23 cellular contexts compared by ENCODE assay signal in the genomic region with DNA sequence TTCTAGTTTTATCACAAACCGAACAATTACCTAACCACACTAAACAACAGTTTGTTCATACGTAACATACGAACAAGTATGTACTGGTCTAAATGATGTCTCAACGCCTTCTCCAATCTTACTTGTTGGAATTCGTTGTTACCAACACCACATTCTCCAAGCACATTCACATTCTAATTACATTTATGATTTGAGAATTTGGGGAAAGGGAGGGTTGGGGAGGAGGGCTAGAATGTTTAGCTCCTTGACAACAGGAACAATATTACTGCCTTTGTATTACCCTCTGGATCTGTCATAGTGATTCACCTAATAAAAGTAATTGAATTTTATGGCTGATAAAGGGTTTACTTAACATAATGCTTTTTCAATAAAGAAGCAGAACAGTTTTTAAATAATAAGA.
"Had no signal": no experiment of that assay in that cellular context is flagged by ENCODE, and none has a peak within 500 bp of the region (broad histone marks: within the 10 kb centered on the region; RNA-seq: fewer than 3 reads in every experiment).

No MANE protein-coding gene starts in this region.

- H3K4me3 ChIP-seq: dorsolateral prefrontal cortex, lower lobe of right lung, right atrium auricular region, smooth muscle cell, tibial nerve had no signal

- ATAC-seq: activated naive CD8-positive, alpha-beta T cell treated with anti-CD3 and anti-CD28 coated beads, Interleukin-2, amount 50 U/mL, for 24 hours; left lobe of liver; lower lobe of right lung; natural killer cell; T-helper 17 cell had no signal

- H3K36me3 Mint-ChIP-seq: activated naive CD4-positive, alpha-beta T cell treated with anti-CD3 and anti-CD28 coated beads, Interleukin-2, amount 10 ng/mL, durations not matched to agents 7 days and 5 days; immature natural killer cell; natural killer cell had no signal

- DNase-seq: activated CD4-positive, alpha-beta memory T cell treated with anti-CD3 and anti-CD28 coated beads, Interleukin-2, amount 10 ng/mL, durations not matched to agents 7 days and 5 days; activated CD4-positive, alpha-beta T cell treated with anti-CD3 and anti-CD28 coated beads for 1 hour; activated CD4-positive, alpha-beta T cell treated with anti-CD3 and anti-CD28 coated beads, Interleukin-2, amount 10 ng/mL, durations not matched to agents 7 days and 5 days; activated CD8-positive, alpha-beta memory T cell treated with anti-CD3 and anti-CD28 coated beads, Interleukin-2, amount 50 U/mL, for 48 hours; activated gamma-delta T cell; activated naive CD4-positive, alpha-beta T cell treated with anti-CD3 and anti-CD28 coated beads, Interleukin-2, amount 10 ng/mL, durations not matched to agents 7 days and 5 days; activated naive CD8-positive, alpha-beta T cell treated with anti-CD3 and anti-CD28 coated beads, Interleukin-2, amount 50 U/mL, for 24 hours; activated T-cell treated with anti-CD3 and anti-CD28 coated beads, Interleukin-2, amount 50 U/mL, for 24 hours; amygdala; dorsolateral prefrontal cortex; head of caudate nucleus; immature natural killer cell; lower lobe of right lung; mesendoderm; natural killer cell; stimulated activated CD4-positive, alpha-beta T cell treated with anti-CD3 and anti-CD28 coated beads, Interleukin-1b, Interleukin-23, amount 100 ng/mL, for 48 hours; stimulated activated naive CD4-positive, alpha-beta T cell; T-helper 17 cell; T1000 had no signal

- H3K27ac Mint-ChIP-seq: activated CD4-positive, alpha-beta memory T cell treated with anti-CD3 and anti-CD28 coated beads, Interleukin-2, amount 10 ng/mL, durations not matched to agents 7 days and 5 days; activated CD4-positive, alpha-beta T cell treated with anti-CD3 and anti-CD28 coated beads, Interleukin-2, amount 10 ng/mL, durations not matched to agents 7 days and 5 days; activated naive CD4-positive, alpha-beta T cell treated with anti-CD3 and anti-CD28 coated beads, Interleukin-2, amount 10 ng/mL, durations not matched to agents 7 days and 5 days; activated naive CD8-positive, alpha-beta T cell treated with anti-CD3 and anti-CD28 coated beads, Interleukin-2, amount 50 U/mL, for 24 hours; activated T-cell treated with anti-CD3 and anti-CD28 coated beads, Interleukin-2, amount 50 U/mL, for 24 hours; immature natural killer cell; natural killer cell; T-helper 17 cell had no signal

- H3K4me2 ChIP-seq: smooth muscle cell had no signal

- H3K36me3 ChIP-seq: lower lobe of right lung, right atrium auricular region, tibial nerve had no signal

- H3K9me3 ChIP-seq: lower lobe of right lung, right atrium auricular region, tibial nerve had no signal

- H3K27me3 Mint-ChIP-seq: activated CD4-positive, alpha-beta memory T cell treated with anti-CD3 and anti-CD28 coated beads, Interleukin-2, amount 10 ng/mL, durations not matched to agents 7 days and 5 days; activated CD4-positive, alpha-beta T cell treated with anti-CD3 and anti-CD28 coated beads, Interleukin-2, amount 10 ng/mL, durations not matched to agents 7 days and 5 days; activated naive CD4-positive, alpha-beta T cell treated with anti-CD3 and anti-CD28 coated beads, Interleukin-2, amount 10 ng/mL, durations not matched to agents 7 days and 5 days; activated naive CD8-positive, alpha-beta T cell treated with anti-CD3 and anti-CD28 coated beads, Interleukin-2, amount 50 U/mL, for 24 hours; activated T-cell treated with anti-CD3 and anti-CD28 coated beads, Interleukin-2, amount 50 U/mL, for 24 hours; T-helper 17 cell had no signal

- H3K9me3 Mint-ChIP-seq: activated CD4-positive, alpha-beta memory T cell treated with anti-CD3 and anti-CD28 coated beads, Interleukin-2, amount 10 ng/mL, durations not matched to agents 7 days and 5 days; activated CD4-positive, alpha-beta T cell treated with anti-CD3 and anti-CD28 coated beads, Interleukin-2, amount 10 ng/mL, durations not matched to agents 7 days and 5 days; activated naive CD4-positive, alpha-beta T cell treated with anti-CD3 and anti-CD28 coated beads, Interleukin-2, amount 10 ng/mL, durations not matched to agents 7 days and 5 days; activated T-cell treated with anti-CD3 and anti-CD28 coated beads, Interleukin-2, amount 50 U/mL, for 24 hours; immature natural killer cell; natural killer cell had no signal

- H3K27ac ChIP-seq: dorsolateral prefrontal cortex, lower lobe of right lung, right atrium auricular region, tibial nerve had no signal

- H3K4me1 ChIP-seq: lower lobe of right lung, right atrium auricular region, tibial nerve had no signal

- H3K4me3 Mint-ChIP-seq: activated CD4-positive, alpha-beta memory T cell treated with anti-CD3 and anti-CD28 coated beads, Interleukin-2, amount 10 ng/mL, durations not matched to agents 7 days and 5 days; activated CD4-positive, alpha-beta T cell treated with anti-CD3 and anti-CD28 coated beads, Interleukin-2, amount 10 ng/mL, durations not matched to agents 7 days and 5 days; activated naive CD4-positive, alpha-beta T cell treated with anti-CD3 and anti-CD28 coated beads, Interleukin-2, amount 10 ng/mL, durations not matched to agents 7 days and 5 days; activated naive CD8-positive, alpha-beta T cell treated with anti-CD3 and anti-CD28 coated beads, Interleukin-2, amount 50 U/mL, for 24 hours; activated T-cell treated with anti-CD3 and anti-CD28 coated beads, Interleukin-2, amount 50 U/mL, for 24 hours; immature natural killer cell; natural killer cell; T-helper 17 cell had no signal

- H3K27me3 ChIP-seq: dorsolateral prefrontal cortex, right atrium auricular region, tibial nerve had no signal

- H3K4me1 Mint-ChIP-seq: activated CD4-positive, alpha-beta memory T cell treated with anti-CD3 and anti-CD28 coated beads, Interleukin-2, amount 10 ng/mL, durations not matched to agents 7 days and 5 days; activated CD4-positive, alpha-beta T cell treated with anti-CD3 and anti-CD28 coated beads, Interleukin-2, amount 10 ng/mL, durations not matched to agents 7 days and 5 days; activated naive CD4-positive, alpha-beta T cell treated with anti-CD3 and anti-CD28 coated beads, Interleukin-2, amount 10 ng/mL, durations not matched to agents 7 days and 5 days had no signal
